26 cellular contexts compared by ENCODE assay signal in the genomic region with DNA sequence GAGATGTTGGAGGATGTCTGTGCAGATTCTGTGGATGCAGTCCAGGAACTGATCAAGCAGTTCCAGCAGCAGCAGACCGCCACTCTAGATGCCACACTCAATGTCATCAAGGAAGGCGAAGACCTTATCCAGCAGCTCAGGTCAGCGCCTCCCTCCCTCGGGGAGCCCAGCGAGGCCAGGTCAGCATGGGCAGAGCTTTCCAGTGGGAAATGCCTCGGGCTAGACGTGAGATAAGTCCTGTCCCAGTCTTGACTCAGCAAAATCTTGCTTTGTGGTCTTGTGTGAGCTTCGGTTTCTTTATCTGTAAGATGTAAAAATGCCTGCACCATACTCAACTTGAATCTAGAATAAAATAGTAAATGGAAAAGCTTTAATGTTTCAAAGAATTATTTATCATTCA.
DNase-seq lines count a peak whose midpoint lies in the region; ATAC-seq, FAIRE-seq and TF ChIP-seq lines count a peak whose summit lies in the region.
"Had no signal": no experiment of that assay in that cellular context is flagged by ENCODE, and none has a peak within 500 bp of the region (broad histone marks: within the 10 kb centered on the region; RNA-seq: fewer than 3 reads in every experiment).

No MANE protein-coding gene starts in this region.

- WGBS in liver: 68% methylated on average over 8 of the region's 8 CpGs
- 24% methylated on average over 7 of the region's 8 CpGs for WGBS in HepG2 (ENCODE audit: low lambda C conversion rate)
- 72% methylated on average over 8 of the region's 8 CpGs for WGBS in hepatocyte (ENCODE audit: low lambda C conversion rate, missing lambda C conversion rate)
- 75 to 87% methylated on average over 1 to 8 of the region's 8 CpGs for WGBS in transverse colon (ENCODE audit: low coverage in 1 of 2), 2 donors

- no peak for TF ChIP-seq POLR2A in HepG2 (IDR thresholded peaks at IDR 0.05; ENCODE audit: insufficient read depth in 1 of 2, low read depth in 2 of 2, low read length in 2 of 2)
- TF ChIP-seq POLR2A in transverse colon (IDR thresholded peaks at IDR 0.05): no peak

- no peak for ATAC-seq in HepG2
- ATAC-seq: lower lobe of right lung; pancreas; sciatic nerve; stimulated activated naive CD8-positive, alpha-beta T cell treated with anti-CD3 and anti-CD28 coated beads, Interleukin-15, Interleukin-2, amounts not matched to agents 100 U/mL and 50 U/mL, for 24 hours had no signal

- H3K27ac ChIP-seq in liver (ENCODE audit: low read depth in 1 of 2, low read length in 2 of 2): peak overlapping the region; percentile 35 to 51
- no peak overlapping the region for H3K27ac ChIP-seq in HepG2 (ENCODE audit: extremely low read length, insufficient read depth, low read length)
- peak overlapping the region; percentile 67 to 84 for H3K27ac ChIP-seq in coronary artery
- no peak overlapping the region for H3K27ac ChIP-seq in hepatocyte
- H3K27ac ChIP-seq in transverse colon: no peak overlapping the region
- H3K27ac ChIP-seq: lower lobe of right lung, pancreas, VCaP had no signal

- H3K4me3 ChIP-seq in liver (ENCODE audit: low read depth in 1 of 3, low read length in 3 of 3) (peak overlapping the region in 1 of 3 donors; percentile 14), HepG2 (replicated peaks in 1 of 3; ENCODE audit: insufficient read depth in 1 of 3, low read depth in 2 of 3, low read length in 3 of 3) (no peak overlapping the region), coronary artery (peak overlapping the region; percentile 6), hepatocyte (no peak overlapping the region), transverse colon (no peak overlapping the region)
- H3K4me3 ChIP-seq: esophagus muscularis mucosa, lower lobe of right lung, pancreas had no signal

- H3K9me3 ChIP-seq in liver (ENCODE audit: control insufficient read depth in 4 of 4, low read length in 3 of 4): no peaks in the 10 kb centered on the region
- no peaks in the 10 kb centered on the region for H3K9me3 ChIP-seq in HepG2 (ENCODE audit: low read length)
- no peaks in the 10 kb centered on the region for H3K9me3 ChIP-seq in hepatocyte (ENCODE audit: low read depth)
- no peaks in the 10 kb centered on the region for H3K9me3 ChIP-seq in transverse colon
- H3K9me3 ChIP-seq: esophagus muscularis mucosa, lower lobe of right lung, pancreas had no signal

- H3K9me2 ChIP-seq in hepatocyte (replicated peaks; ENCODE audit: insufficient read depth): no peaks in the 10 kb centered on the region

- DNase-seq in HepG2 (ENCODE audit: low spot score): no peak
- DNase-seq in coronary artery (ENCODE audit: low spot score): no peak
- DNase-seq in hepatocyte (ENCODE audit: low spot score): peak; percentile 17
- DNase-seq in NCI-H82 treated with DMSO at 0.1 percent for 48 hours (lab: John Stamatoyannopoulos, UW; ENCODE audit: unreplicated experiment): no peak
- DNase-seq in activated effector memory CD4-positive, alpha-beta T cell treated with Interleukin-2 at 50 U/mL for 16 hours: no peak
- DNase-seq in transverse colon: no peak
- no peak for DNase-seq in middle frontal gyrus (ENCODE audit: extremely low spot score, low spot score)
- DNase-seq: activated CD4-positive, alpha-beta T cell treated with anti-CD3 and anti-CD28 coated beads for 48 hours; CD8-positive, alpha-beta memory T cell; effector memory CD4-positive, alpha-beta T cell; GDM1; Kasumi-1; lower lobe of right lung; NCI-H1930; NCI-H345; NCI-H748 treated with DMSO at 0.1 percent for 48 hours; pancreas; stimulated activated naive CD8-positive, alpha-beta T cell treated with anti-CD3 and anti-CD28 coated beads, Interleukin-15, Interleukin-2, amounts not matched to agents 100 U/mL and 50 U/mL, for 24 hours had no signal

- no peak for TF ChIP-seq EP300 in HepG2 (IDR thresholded peaks at IDR 0.05; ENCODE audit: low read depth in 2 of 2, low read length in 2 of 2)
- TF ChIP-seq EP300 in HepG2 (CRISPR knock-in tag; IDR thresholded peaks at IDR 0.05; ENCODE audit: borderline replicate concordance): no peak
- no peak for TF ChIP-seq EP300 in transverse colon (IDR thresholded peaks at IDR 0.05; ENCODE audit: low read depth)

- H3K79me2 ChIP-seq in HepG2 (ENCODE audit: insufficient read depth, low read length): no peaks in the 10 kb centered on the region
- H3K79me2 ChIP-seq in hepatocyte: no peaks in the 10 kb centered on the region

- intact Hi-C loops in HepG2 (cut with micrococcal nuclease; ENCODE audit: unreplicated experiment) (no loop called here), transverse colon (cut with DNase I; ENCODE audit: low total_unique reads) (no loop called here)

- H3K4me1 ChIP-seq in liver (ENCODE audit: control insufficient read depth in 4 of 4, insufficient read depth in 4 of 4, low read length in 3 of 4): peaks cover 6 to 41% (median 29%) of the 10 kb centered on the region in 4 donors
- no peaks in the 10 kb centered on the region for H3K4me1 ChIP-seq in HepG2 (ENCODE audit: insufficient read depth, low read length)
- peaks cover 9% of the 10 kb centered on the region for H3K4me1 ChIP-seq in hepatocyte (ENCODE audit: insufficient read depth)
- H3K4me1 ChIP-seq in transverse colon: peaks cover 0 to 7% (median 0%) of the 10 kb centered on the region in 4 donors
- H3K4me1 ChIP-seq: lower lobe of right lung, pancreas had no signal

- H3K36me3 ChIP-seq in liver (ENCODE audit: control insufficient read depth in 4 of 4, insufficient read depth in 3 of 4, low read depth in 1 of 4, low read length in 3 of 4) (no peaks in the 10 kb centered on the region), HepG2 (replicated peaks in 1 of 2; ENCODE audit: control insufficient read depth in 1 of 2, insufficient read depth in 2 of 2, low read length in 2 of 2) (no peaks in the 10 kb centered on the region), hepatocyte (replicated peaks; ENCODE audit: insufficient read depth, low read depth) (no peaks in the 10 kb centered on the region), transverse colon (no peaks in the 10 kb centered on the region)
- H3K36me3 ChIP-seq: lower lobe of right lung, pancreas had no signal

- no TSS peak for BruUV-seq in HepG2 (replicated peaks; lab: Mats Ljungman, UMichigan)

- CTCF ChIA-PET in HepG2 (lab: Yijun Ruan, JAX; ENCODE audit: low intra/inter-chr PET ratio, low total read pairs): no interaction called here

- in situ Hi-C loops in HepG2 (cut with HindIII; ENCODE audit: extremely low pct_ligation_motif_present, low pct_unique_long_range_greater_than_20kb): no loop called here
- in situ Hi-C loops in transverse colon (cut with MboI; ENCODE audit: low pct_ligation_motif_present in 1 of 4, low pct_unique_long_range_greater_than_20kb in 1 of 4, low sequenced_read_pairs in 3 of 4): no loop called here

- TF ChIP-seq RAD21 in liver (IDR thresholded peaks at IDR 0.05): no peak
- TF ChIP-seq RAD21 in HepG2 (CRISPR knock-in tag; IDR thresholded peaks at IDR 0.05): no peak

- no peak for TF ChIP-seq CTCF in liver (IDR thresholded peaks at IDR 0.05; ENCODE audit: low read depth, low read length, missing input control)
- TF ChIP-seq CTCF in HepG2 (CRISPR knock-in tag; IDR thresholded peaks at IDR 0.05): no peak
- TF ChIP-seq CTCF in coronary artery (IDR thresholded peaks at IDR 0.05): no peak
- TF ChIP-seq CTCF in hepatocyte (IDR thresholded peaks at IDR 0.05; ENCODE audit: poor library complexity): no peak
- TF ChIP-seq CTCF in transverse colon (IDR thresholded peaks at IDR 0.05): no peak

- H3K9ac ChIP-seq in liver (ENCODE audit: low read depth in 1 of 2, low read length in 2 of 2): no peak overlapping the region
- no peak overlapping the region for H3K9ac ChIP-seq in HepG2 (ENCODE audit: insufficient read depth, low read depth, low read length)

- no peak overlapping the region for H2AFZ ChIP-seq in HepG2 (ENCODE audit: low read length)
- no peak overlapping the region for H2AFZ ChIP-seq in hepatocyte

- H4K20me1 ChIP-seq in HepG2 (ENCODE audit: insufficient read depth, low read length): no peaks in the 10 kb centered on the region
- H4K20me1 ChIP-seq in hepatocyte (ENCODE audit: insufficient read depth, poor library complexity, severe bottlenecking): no peaks in the 10 kb centered on the region

- H3K4me2 ChIP-seq in HepG2 (ENCODE audit: low read depth, low read length) (no peak overlapping the region), hepatocyte (no peak overlapping the region)

- no peaks in the 10 kb centered on the region for H3K27me3 ChIP-seq in liver (ENCODE audit: control insufficient read depth in 4 of 4, insufficient read depth in 4 of 4, low read length in 3 of 4)
- H3K27me3 ChIP-seq in HepG2 (ENCODE audit: control insufficient read depth in 1 of 2, insufficient read depth in 2 of 2, low read length in 2 of 2): no peaks in the 10 kb centered on the region
- H3K27me3 ChIP-seq in hepatocyte: no peaks in the 10 kb centered on the region
- no peaks in the 10 kb centered on the region for H3K27me3 ChIP-seq in transverse colon
- H3K27me3 ChIP-seq: esophagus muscularis mucosa, pancreas had no signal

- no peak for FAIRE-seq in HepG2 (lab: Jason Lieb, UNC)
- FAIRE-seq: A204.1, frontal cortex, GM18507, H54, pancreas had no signal

- POLR2A ChIA-PET in HepG2 (lab: Yijun Ruan, JAX): no interaction called here

TF ChIP-seq in liver, 16 proteins besides CTCF, POLR2A, EP300 and RAD21 (continues in another document):
- TF ChIP-seq YY1 (IDR thresholded peaks at IDR 0.05) (no peak), TAF1 (conservative IDR thresholded peaks at IDR 0.05) (no peak), RXRA (IDR thresholded peaks at IDR 0.05) (no peak), JUND (IDR thresholded peaks at IDR 0.05) (no peak), FOXA1 (IDR thresholded peaks at IDR 0.05) (no peak), FOXA2 (IDR thresholded peaks at IDR 0.05) (no peak)
- TF ChIP-seq, protein P1, sequence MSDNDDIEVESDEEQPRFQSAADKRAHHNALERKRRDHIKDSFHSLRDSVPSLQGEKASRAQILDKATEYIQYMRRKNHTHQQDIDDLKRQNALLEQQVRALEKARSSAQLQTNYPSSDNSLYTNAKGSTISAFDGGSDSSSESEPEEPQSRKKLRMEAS (IDR thresholded peaks at IDR 0.05): no peak

TF ChIP-seq in HepG2, 621 proteins besides CTCF, POLR2A, EP300 and RAD21 (continues in another document):
- TF ChIP-seq, protein P2, sequence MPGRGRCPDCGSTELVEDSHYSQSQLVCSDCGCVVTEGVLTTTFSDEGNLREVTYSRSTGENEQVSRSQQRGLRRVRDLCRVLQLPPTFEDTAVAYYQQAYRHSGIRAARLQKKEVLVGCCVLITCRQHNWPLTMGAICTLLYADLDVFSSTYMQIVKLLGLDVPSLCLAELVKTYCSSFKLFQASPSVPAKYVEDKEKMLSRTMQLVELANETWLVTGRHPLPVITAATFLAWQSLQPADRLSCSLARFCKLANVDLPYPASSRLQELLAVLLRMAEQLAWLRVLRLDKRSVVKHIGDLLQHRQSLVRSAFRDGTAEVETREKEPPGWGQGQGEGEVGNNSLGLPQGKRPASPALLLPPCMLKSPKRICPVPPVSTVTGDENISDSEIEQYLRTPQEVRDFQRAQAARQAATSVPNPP (CRISPR knock-in tag; IDR thresholded peaks at IDR 0.05): no peak

Comparison
In these comparisons a context has a peak if more than half of its experiments do, and no peak if none do; other contexts are left out.
1. H3K27ac ChIP-seq: peak in liver (2 of 2) and coronary artery (2 of 2); none in HepG2 (single experiment), hepatocyte (single experiment) and transverse colon (0 of 4).